Comparison of ENCODE assay signal across 13 cellular contexts in the genomic region with DNA sequence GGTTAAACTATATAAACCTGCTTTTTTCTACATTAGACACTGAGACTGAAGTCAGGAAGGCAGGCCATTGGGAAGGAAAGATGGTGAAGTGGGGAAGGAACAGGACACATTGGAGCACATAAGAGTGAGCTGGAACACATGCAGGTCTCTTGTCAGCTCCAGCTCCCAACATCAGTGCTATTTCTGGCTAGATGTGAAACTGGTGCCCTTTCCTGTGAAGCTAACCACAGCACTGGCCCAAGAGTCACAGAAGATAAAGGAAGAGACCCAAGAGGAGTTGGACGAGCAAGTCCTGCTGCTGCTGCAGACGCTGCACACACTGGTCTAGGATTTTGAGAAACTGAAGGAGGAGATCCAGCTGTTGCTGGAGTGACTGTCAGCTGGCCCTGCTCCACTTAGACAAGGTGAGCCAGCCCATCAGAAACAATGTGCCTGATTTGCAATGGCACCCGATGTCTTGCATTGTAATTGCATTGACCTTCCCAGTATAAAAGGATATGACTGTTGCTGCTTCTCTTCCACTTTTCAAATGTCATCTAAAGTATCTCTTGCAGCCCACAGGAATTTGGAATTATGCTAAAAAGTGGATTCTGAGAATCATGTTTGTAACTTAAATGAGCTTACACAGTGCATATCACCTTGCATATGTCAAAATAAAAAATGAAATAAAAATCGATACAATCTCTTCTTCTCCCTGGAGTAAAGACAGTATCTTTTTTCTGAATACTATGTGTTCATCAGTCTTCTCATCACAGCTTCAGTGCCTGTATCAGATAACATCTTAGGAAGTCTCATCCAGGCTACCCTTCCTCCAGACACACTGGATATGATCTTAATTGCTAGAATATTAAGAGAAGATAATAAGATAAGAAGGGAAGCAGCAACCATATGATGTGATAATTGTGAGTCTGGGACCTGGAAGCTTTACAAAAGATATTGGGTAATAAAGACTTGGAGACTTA.
"Had no signal": no experiment of that assay in that cellular context is flagged by ENCODE, and none has a peak within 500 bp of the region (broad histone marks: within the 10 kb centered on the region; RNA-seq: fewer than 3 reads in every experiment).

No MANE protein-coding gene starts in this region.

- H3K27ac ChIP-seq: prostate gland, sigmoid colon, thoracic aorta, VCaP had no signal

- H3K27me3 ChIP-seq: dorsolateral prefrontal cortex, sigmoid colon had no signal

- H3K4me1 ChIP-seq: prostate gland had no signal

- H3K4me3 ChIP-seq: dorsolateral prefrontal cortex, prostate gland, sigmoid colon, thoracic aorta had no signal

- H3K4me3 Mint-ChIP-seq: activated T-cell treated with anti-CD3 and anti-CD28 coated beads, Interleukin-2, amount 50 U/mL, for 24 hours; mesothelial cell of epicardium; T-helper 2 cell treated with Interferon-gamma antibody and Interleukin-4, amounts not matched to agents 5 μg/mL and 100 μg/mL, for 36 hours had no signal

- H3K27me3 Mint-ChIP-seq: activated T-cell treated with anti-CD3 and anti-CD28 coated beads, Interleukin-2, amount 50 U/mL, for 24 hours had no signal

- H3K9me3 ChIP-seq: prostate gland, sigmoid colon, thoracic aorta had no signal

- H3K36me3 ChIP-seq: prostate gland, sigmoid colon, thoracic aorta had no signal

- H3K36me3 Mint-ChIP-seq: mesothelial cell of epicardium had no signal

- DNase-seq: activated CD4-positive, alpha-beta T cell treated with anti-CD3 and anti-CD28 coated beads for 1 hour; activated CD4-positive, alpha-beta T cell treated with anti-CD3 and anti-CD28 coated beads, Interleukin-2, amount 50 U/mL, for 48 hours; activated naive CD4-positive, alpha-beta T cell treated with anti-CD3 and anti-CD28 coated beads, Interleukin-2, amount 50 U/mL, for 16 hours; activated T-cell treated with anti-CD3 and anti-CD28 coated beads, Interleukin-2, amount 50 U/mL, for 24 hours; dorsolateral prefrontal cortex; hippocampal formation; sigmoid colon; stimulated activated CD4-positive, alpha-beta T cell treated with anti-CD3 and anti-CD28 coated beads, Interleukin-1b, Interleukin-23, amount 100 ng/mL, for 48 hours had no signal

- H3K27ac Mint-ChIP-seq: activated T-cell treated with anti-CD3 and anti-CD28 coated beads, Interleukin-2, amount 50 U/mL, for 24 hours; mesothelial cell of epicardium; T-helper 2 cell treated with Interferon-gamma antibody and Interleukin-4, amounts not matched to agents 5 μg/mL and 100 μg/mL, for 36 hours had no signal

- H3K9me3 Mint-ChIP-seq: activated T-cell treated with anti-CD3 and anti-CD28 coated beads, Interleukin-2, amount 50 U/mL, for 24 hours; mesothelial cell of epicardium; T-helper 2 cell treated with Interferon-gamma antibody and Interleukin-4, amounts not matched to agents 5 μg/mL and 100 μg/mL, for 36 hours had no signal
